In the genomic region with DNA sequence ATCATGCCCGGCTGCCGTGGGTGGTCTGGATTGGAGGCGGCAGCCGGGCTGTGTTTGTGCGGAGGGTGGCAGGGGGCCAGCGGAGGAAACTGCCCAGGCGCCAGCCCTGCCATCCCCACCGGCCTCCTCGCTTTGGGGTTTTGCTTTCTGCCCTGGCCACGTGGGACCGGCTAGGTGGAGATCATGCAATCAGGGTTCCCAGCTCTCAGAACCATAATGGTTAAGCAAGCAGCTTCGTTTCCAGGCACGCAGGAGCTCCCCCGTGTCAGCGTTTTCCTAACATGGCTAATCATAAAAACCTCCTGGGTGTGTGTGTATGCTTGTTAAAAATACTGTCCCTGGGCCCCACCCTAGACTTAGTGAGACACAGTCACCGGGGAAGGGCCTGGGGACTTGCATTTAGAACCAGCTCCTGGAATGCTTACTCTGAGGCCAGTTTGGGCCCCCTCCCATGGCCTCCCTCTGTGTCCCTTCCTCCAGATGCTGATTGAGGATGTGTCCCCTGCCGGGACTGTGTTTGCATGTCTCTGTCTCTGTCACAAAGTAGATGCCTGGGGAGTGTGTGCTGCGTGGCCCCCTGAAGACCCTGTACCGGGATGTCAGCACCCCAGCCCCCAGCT, we compare ENCODE assay signal across 9 cellular contexts.
DNase-seq lines count a peak whose midpoint lies in the region; ATAC-seq and TF ChIP-seq lines count a peak whose summit lies in the region.
"Had no signal": no experiment of that assay in that cellular context is flagged by ENCODE, and none has a peak within 500 bp of the region (broad histone marks: within the 10 kb centered on the region; RNA-seq: fewer than 3 reads in every experiment).

No MANE protein-coding gene starts in this region.

- H3K4me1 ChIP-seq in OCI-LY1 (ENCODE audit: insufficient read depth, low read length, severe bottlenecking) (peaks cover 82% of the 10 kb centered on the region), esophagus squamous epithelium (peaks cover 33 to 61% (median 37%) of the 10 kb centered on the region in 3 donors), mucosa of descending colon (ENCODE audit: low read depth) (peaks cover 59% of the 10 kb centered on the region), upper lobe of left lung (peaks cover 25 to 38% (median 32%) of the 10 kb centered on the region in 4 donors)

- DNase-seq in esophagus squamous epithelium (lab: John Stamatoyannopoulos, UW) (no peak), mucosa of descending colon (peak; percentile 70 to 74 (median 71)), upper lobe of left lung (peak in 1 of 2 donors; percentile 75), mesenteric fat pad (ENCODE audit: low spot score) (no peak), NCI-H1092 treated with DMSO at 0.1 percent for 48 hours (lab: John Stamatoyannopoulos, UW) (no peak)
- DNase-seq: activated naive CD4-positive, alpha-beta T cell treated with Interleukin-2 at 50 U/mL for 16 hours; NCI-H1105 treated with DMSO at 0.1 percent for 48 hours had no signal

- H3K9me2 ChIP-seq in OCI-LY1 (ENCODE audit: low read depth, low read length): no peaks in the 10 kb centered on the region

- peaks cover 46% of the 10 kb centered on the region for H3K79me2 ChIP-seq in OCI-LY1 (ENCODE audit: insufficient read depth, low read length)

- no peaks in the 10 kb centered on the region for H3K9me3 ChIP-seq in OCI-LY1 (ENCODE audit: low read length)
- H3K9me3 ChIP-seq in esophagus squamous epithelium: no peaks in the 10 kb centered on the region
- H3K9me3 ChIP-seq in mucosa of descending colon: no peaks in the 10 kb centered on the region
- no peaks in the 10 kb centered on the region for H3K9me3 ChIP-seq in upper lobe of left lung

- no peak for TF ChIP-seq EP300 in upper lobe of left lung (IDR thresholded peaks at IDR 0.05)

- WGBS in esophagus squamous epithelium, 2 donors: 20% methylated on average over 11 to 13 of the region's 19 CpGs
- WGBS in upper lobe of left lung, 2 donors: 43 to 54% methylated on average over 11 to 19 of the region's 19 CpGs

- H3K27me3 ChIP-seq in OCI-LY1 (ENCODE audit: insufficient read depth, low read length) (no peaks in the 10 kb centered on the region), esophagus squamous epithelium (no peaks in the 10 kb centered on the region), upper lobe of left lung (no peaks in the 10 kb centered on the region)

- intact Hi-C loops in esophagus squamous epithelium (cut with DNase I): no loop called here
- intact Hi-C loops in mucosa of descending colon (cut with DNase I, micrococcal nuclease): no loop called here

- peak; percentile 77 for ATAC-seq in mucosa of descending colon
- ATAC-seq in upper lobe of left lung (ENCODE audit: low FRiP score in 2 of 2): peak; percentile 53 to 54
- ATAC-seq in GM18505 (IDR thresholded peaks at IDR 0.05; ENCODE audit: unreplicated experiment): no peak

- H2AFZ ChIP-seq in OCI-LY1 (ENCODE audit: low read length): no peak overlapping the region

- H3K27ac ChIP-seq in OCI-LY1 (ENCODE audit: low read depth, low read length, poor library complexity, severe bottlenecking): peak overlapping the region; percentile 74
- peak overlapping the region; percentile 71 to 78 (median 76) for H3K27ac ChIP-seq in esophagus squamous epithelium
- H3K27ac ChIP-seq in upper lobe of left lung: peak overlapping the region in 1 of 4 donors; percentile 52

- 0 out of 2 replicates have a peak, but pooled peaks cover 11% of the 10 kb centered on the region for H3F3A ChIP-seq in OCI-LY1 (ENCODE audit: insufficient read depth, low read length)

- peak overlapping the region; percentile 33; the same call in 1 of the 2 replicates for H3K4me2 ChIP-seq in OCI-LY1 (ENCODE audit: low read length)

- no peaks in the 10 kb centered on the region; the same call in 1 of the 2 replicates for H4K20me1 ChIP-seq in OCI-LY1 (ENCODE audit: insufficient read depth, low read length)

- H3K4me3 ChIP-seq in OCI-LY1 (ENCODE audit: low read depth, low read length, poor library complexity, severe bottlenecking) (no peak overlapping the region), esophagus squamous epithelium (peak overlapping the region; percentile 10 to 59 (median 35)), mucosa of descending colon (no peak overlapping the region), upper lobe of left lung (peak overlapping the region in 3 of 4 donors; percentile 9 to 31 (median 24))

- TF ChIP-seq CTCF in OCI-LY1 (IDR thresholded peaks at IDR 0.05; ENCODE audit: low read length) (no peak), esophagus squamous epithelium (IDR thresholded peaks at IDR 0.05) (no peak), mucosa of descending colon (IDR thresholded peaks at IDR 0.05) (no peak), upper lobe of left lung (IDR thresholded peaks at IDR 0.05) (no peak)

- H3K36me3 ChIP-seq in OCI-LY1 (ENCODE audit: insufficient read depth, low read length) (peaks cover 35% of the 10 kb centered on the region), esophagus squamous epithelium (no peaks in the 10 kb centered on the region), mucosa of descending colon (ENCODE audit: low read depth) (no peaks in the 10 kb centered on the region), upper lobe of left lung (no peaks in the 10 kb centered on the region)

- TF ChIP-seq POLR2A in esophagus squamous epithelium (IDR thresholded peaks at IDR 0.05): no peak
- TF ChIP-seq POLR2A in upper lobe of left lung (IDR thresholded peaks at IDR 0.05): no peak
- no peak for TF ChIP-seq POLR2A in GM18505 (IDR thresholded peaks at IDR 0.05; ENCODE audit: borderline replicate concordance, extremely low read depth, insufficient read depth, insufficient read length)

- H3K9ac ChIP-seq in OCI-LY1 (ENCODE audit: low read length): peak overlapping the region; percentile 18; the same call in 1 of the 2 replicates

Comparison
In these comparisons a context has a peak if more than half of its experiments do, and no peak if none do; other contexts are left out.
1. H3K4me3 ChIP-seq: peak in esophagus squamous epithelium (4 of 4) and upper lobe of left lung (3 of 4); none in OCI-LY1 (single experiment) and mucosa of descending colon (single experiment).
2. DNase-seq: peak in mucosa of descending colon (3 of 3); none in esophagus squamous epithelium (single experiment), mesenteric fat pad (single experiment) and NCI-H1092 treated with DMSO at 0.1 percent for 48 hours (single experiment).